Comparison of ENCODE assay signal across 27 cellular contexts in genomic region chr6:112196290-112196689, GRCh38. TPM values are rescaled to one million over a fixed set of nuclear protein-coding genes. Genes with fewer than 3 reads are reported as not detected.
"Had no signal": no experiment of that assay in that cellular context is flagged by ENCODE, and none has a peak within 500 bp of the region (broad histone marks: within the 10 kb centered on the region; RNA-seq: fewer than 3 reads in every experiment).

No MANE protein-coding gene starts in this region.

- H3K27ac ChIP-seq: neutrophil, pancreas, prostate gland, right atrium auricular region, right lobe of liver, stomach, suprapubic skin, transverse colon, upper lobe of right lung had no signal

- ATAC-seq: naive thymus-derived CD8-positive, alpha-beta T cell; pancreas; right lobe of liver; stimulated activated effector memory CD8-positive, alpha-beta T cell treated with anti-CD3 and anti-CD28 coated beads, Interleukin-12 subunit alpha, Interleukin-12 subunit beta, amount 100 ng/mL, for 72 hours; stimulated activated naive B cell treated with anti-CD40 and anti-IgM and Interleukin-4, amounts not matched to agents 10 μg/mL and 1 μg/mL and 100 μg/mL, for 72 hours; upper lobe of right lung had no signal

- H3K4me1 ChIP-seq: pancreas, prostate gland, right lobe of liver, suprapubic skin, uterus had no signal

- H3K27me3 ChIP-seq: neutrophil, pancreas, right atrium auricular region, right lobe of liver, sigmoid colon, stomach, suprapubic skin, testis, tibial artery, transverse colon, upper lobe of right lung, uterus had no signal

- H3K9me3 ChIP-seq: neutrophil, pancreas, prostate gland, right atrium auricular region, right lobe of liver, sigmoid colon, stomach, suprapubic skin, testis, tibial artery, transverse colon, upper lobe of right lung, uterus had no signal

- FAIRE-seq: pancreas, small intestine had no signal

- H3K36me3 ChIP-seq: neutrophil, pancreas, prostate gland, right lobe of liver, suprapubic skin, transverse colon, uterus had no signal

- H3K4me3 ChIP-seq: pancreas, prostate gland, right atrium auricular region, right lobe of liver, sigmoid colon, stomach, suprapubic skin, testis, tibial artery, transverse colon, upper lobe of right lung, uterus had no signal

- DNase-seq: naive B cell; naive thymus-derived CD8-positive, alpha-beta T cell; nephron progenitor cell; nucleus accumbens; pancreas; retina; right lobe of liver; sigmoid colon; small intestine; stimulated activated CD4-positive, alpha-beta T cell treated with anti-CD3 and anti-CD28 coated beads, Interleukin-15, amount 100 ng/mL, for 24 hours; stimulated activated CD4-positive, alpha-beta T cell treated with anti-CD3 and anti-CD28 coated beads, Interleukin-2, amount 100 ng/mL, for 24 hours; stimulated activated CD4-positive, alpha-beta T cell treated with anti-CD3 and anti-CD28 coated beads, Interleukin-2, amount 100 ng/mL, for 48 hours; stimulated activated CD4-positive, alpha-beta T cell treated with anti-CD3 and anti-CD28 coated beads, Interleukin-4, amount 100 ng/mL, for 24 hours; stimulated activated naive B cell treated with anti-CD40 and anti-IgM and Interleukin-4, amounts not matched to agents 10 μg/mL and 1 μg/mL and 100 μg/mL, for 72 hours; stimulated activated naive CD4-positive, alpha-beta T cell treated with Interleukin-2 at 50 U/mL for 16 hours; stomach; substantia nigra; testis; tibial artery; transverse colon; upper lobe of right lung; uterus had no signal

RNA-seq across cellular contexts. Expression of gene LAMA4, which starts 58.1 kb away (rescaled TPM):
- total RNA-seq: naive thymus-derived CD8-positive, alpha-beta T cell had no signal
- polyA plus RNA-seq: naive thymus-derived CD8-positive, alpha-beta T cell had no signal
